In genomic region chr10:65496541-65496940, GRCh38 we compare ENCODE assay signal across 19 cellular contexts.
"Had no signal": no experiment of that assay in that cellular context is flagged by ENCODE, and none has a peak within 500 bp of the region (broad histone marks: within the 10 kb centered on the region; RNA-seq: fewer than 3 reads in every experiment).

No MANE protein-coding gene starts in this region.

- DNase-seq: effector memory CD4-positive, alpha-beta T cell; glutamatergic neuron; left ventricle myocardium inferior; lower lobe of right lung; mesenchymal stem cell; midbrain; nucleus accumbens; pancreas; right cardiac atrium; small intestine; stimulated activated CD4-positive, alpha-beta T cell treated with anti-CD3 and anti-CD28 coated beads, Interleukin-12 subunit alpha, Interleukin-12 subunit beta, amount 100 ng/mL, for 4 hours; stimulated activated naive CD4-positive, alpha-beta T cell had no signal

- H3K36me3 ChIP-seq: esophagus muscularis mucosa, gastroesophageal sphincter, left ventricle myocardium inferior, lower lobe of right lung, neural progenitor cell, pancreas had no signal

- H3K4me1 ChIP-seq: esophagus muscularis mucosa, gastroesophageal sphincter, left ventricle myocardium inferior, lower lobe of right lung, neural progenitor cell, pancreas had no signal

- H3K9me3 ChIP-seq: esophagus muscularis mucosa, gastroesophageal sphincter, left ventricle myocardium inferior, lower lobe of right lung, pancreas had no signal

- H3K9ac ChIP-seq: neural progenitor cell had no signal

- ATAC-seq: gastroesophageal sphincter; lower lobe of right lung; natural killer cell treated with Interleukin-12 subunit alpha and Interleukin-12 subunit beta and Interleukin-15 and Interleukin-18, amount 100 ng/mL, for 72 hours; pancreas; right cardiac atrium had no signal

- H3K27ac Mint-ChIP-seq: natural killer cell treated with Interleukin-12 subunit alpha and Interleukin-12 subunit beta and Interleukin-15 and Interleukin-18, amount 100 ng/mL, for 72 hours; neural progenitor cell; progenitor cell of endocrine pancreas; type B pancreatic cell had no signal

- H3K4me3 Mint-ChIP-seq: natural killer cell treated with Interleukin-12 subunit alpha and Interleukin-12 subunit beta and Interleukin-15 and Interleukin-18, amount 100 ng/mL, for 72 hours; neural progenitor cell; type B pancreatic cell had no signal

- H3K27ac ChIP-seq: epithelial cell of prostate, esophagus muscularis mucosa, gastroesophageal sphincter, left ventricle myocardium inferior, lower lobe of right lung, neural progenitor cell, pancreas had no signal

- H3K9me3 Mint-ChIP-seq: neural progenitor cell, type B pancreatic cell had no signal

- H3K36me3 Mint-ChIP-seq: neural progenitor cell, type B pancreatic cell had no signal

- H3K4me1 Mint-ChIP-seq: neural progenitor cell had no signal

- H3K27me3 Mint-ChIP-seq: natural killer cell treated with Interleukin-12 subunit alpha and Interleukin-12 subunit beta and Interleukin-15 and Interleukin-18, amount 100 ng/mL, for 72 hours; progenitor cell of endocrine pancreas; type B pancreatic cell had no signal

- H3K27me3 ChIP-seq: esophagus muscularis mucosa, gastroesophageal sphincter, neural progenitor cell, pancreas had no signal

- H3K4me3 ChIP-seq: esophagus muscularis mucosa, gastroesophageal sphincter, left ventricle myocardium inferior, lower lobe of right lung, neural progenitor cell, pancreas had no signal
